Comparison of ENCODE assay signal across 16 cellular contexts in the genomic region with DNA sequence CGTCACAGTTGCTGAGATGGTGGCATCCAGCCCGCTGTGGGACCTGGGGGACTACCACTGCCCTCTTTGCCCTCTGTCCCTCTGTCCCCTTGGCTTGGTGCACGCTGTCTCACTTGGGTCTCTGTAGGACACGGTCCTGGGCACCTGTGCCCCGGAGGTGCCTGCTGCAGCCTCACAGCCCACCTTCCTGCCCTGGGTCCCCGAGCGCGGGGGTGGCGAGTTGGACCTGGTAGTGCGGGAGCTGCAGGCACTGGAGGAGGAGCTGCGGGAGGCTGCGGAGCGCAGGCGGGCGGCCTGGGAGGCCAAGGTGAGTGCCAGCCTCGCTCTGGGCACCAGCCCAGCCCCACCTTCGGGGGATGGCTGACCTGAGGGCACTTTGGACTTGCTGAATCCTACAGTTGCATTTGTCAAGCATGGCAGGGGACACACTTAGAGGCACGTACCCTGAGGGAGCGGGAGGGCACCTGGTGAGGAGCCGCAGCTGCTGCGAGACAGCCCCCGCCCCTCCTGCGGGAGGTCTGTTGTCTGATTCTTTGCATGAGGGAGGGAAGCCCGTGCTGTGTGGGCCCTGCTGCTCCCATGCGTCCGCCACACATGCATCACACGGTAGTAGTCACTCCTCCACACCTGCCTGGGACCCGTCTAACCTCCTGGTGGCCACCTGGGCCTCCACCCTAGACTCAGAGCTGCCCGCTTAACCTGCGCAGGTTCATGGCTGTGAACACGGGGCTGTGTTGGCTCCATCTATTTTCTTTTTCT. TPM values are rescaled to one million over a fixed set of nuclear protein-coding genes. Genes with fewer than 3 reads are reported as not detected.
DNase-seq lines count a peak whose midpoint lies in the region; ATAC-seq and TF ChIP-seq lines count a peak whose summit lies in the region.
"Had no signal": no experiment of that assay in that cellular context is flagged by ENCODE, and none has a peak within 500 bp of the region (broad histone marks: within the 10 kb centered on the region; RNA-seq: fewer than 3 reads in every experiment).

No MANE protein-coding gene starts in this region.

- TF ChIP-seq CTCF in psoas muscle (IDR thresholded peaks at IDR 0.05) (no peak), Calu3 (IDR thresholded peaks at IDR 0.05; ENCODE audit: unreplicated experiment) (no peak)

- H3K4me1 ChIP-seq in psoas muscle: peaks cover 13% of the 10 kb centered on the region

- no peak overlapping the region for H3K4me3 ChIP-seq in psoas muscle
- H3K4me3 ChIP-seq: GM23248 had no signal

- CTCF ChIA-PET in Calu3 (lab: Charles Lee): interaction anchor here (0.6 kb wide), 1 partner anchor 202 kb away, joined by 3 read pairs; no protein-coding TSS in a partner anchor

- H3K27me3 ChIP-seq in psoas muscle (ENCODE audit: insufficient read depth in 3 of 3, low read length in 2 of 3): no peaks in the 10 kb centered on the region

- intact Hi-C loops in activated CD4-positive, alpha-beta T cell treated with anti-CD3 and anti-CD28 coated beads, Interleukin-2, amount 10 ng/mL, durations not matched to agents 24 days and 14 days (cut with micrococcal nuclease): no loop called here
- intact Hi-C loops in left ventricle myocardium superior (cut with micrococcal nuclease) (no loop called here), psoas muscle (cut with DNase I) (loop anchor here in 1 of 2 donors (10.0 kb wide), 1 partner anchor 813 kb away; the partner anchor contains the start of gene INF2), Calu3 (cut with micrococcal nuclease; ENCODE audit: unreplicated experiment) (no loop called here)

- no peaks in the 10 kb centered on the region for H3K4me1 Mint-ChIP-seq in activated CD4-positive, alpha-beta T cell treated with anti-CD3 and anti-CD28 coated beads, Interleukin-2, amount 10 ng/mL, durations not matched to agents 24 days and 14 days
- no peaks in the 10 kb centered on the region for H3K4me1 Mint-ChIP-seq in Calu3 (ENCODE audit: low read depth, unreplicated experiment)
- H3K4me1 Mint-ChIP-seq: activated naive CD8-positive, alpha-beta T cell treated with anti-CD3 and anti-CD28 coated beads for 36 hours; mesothelial cell of epicardium had no signal

- H3K9me3 ChIP-seq in psoas muscle: no peaks in the 10 kb centered on the region

- no peaks in the 10 kb centered on the region for H3K36me3 ChIP-seq in psoas muscle (ENCODE audit: insufficient read depth in 1 of 2, low read depth in 1 of 2)

- BruUV-seq in Calu3 (replicated peaks; lab: Mats Ljungman, UMichigan): no TSS peak

- H3K9me3 Mint-ChIP-seq in activated CD4-positive, alpha-beta T cell treated with anti-CD3 and anti-CD28 coated beads, Interleukin-2, amount 10 ng/mL, durations not matched to agents 24 days and 14 days: no peaks in the 10 kb centered on the region
- H3K9me3 Mint-ChIP-seq in Calu3 (ENCODE audit: low read depth, unreplicated experiment): no peaks in the 10 kb centered on the region
- H3K9me3 Mint-ChIP-seq: activated naive CD8-positive, alpha-beta T cell treated with anti-CD3 and anti-CD28 coated beads for 36 hours; CD8-positive, alpha-beta memory T cell; mesothelial cell of epicardium had no signal

- H3K36me3 Mint-ChIP-seq in activated CD4-positive, alpha-beta T cell treated with anti-CD3 and anti-CD28 coated beads, Interleukin-2, amount 10 ng/mL, durations not matched to agents 24 days and 14 days (ENCODE audit: low read depth): peaks cover 1% of the 10 kb centered on the region
- peaks cover 35% of the 10 kb centered on the region for H3K36me3 Mint-ChIP-seq in Calu3 (ENCODE audit: insufficient read depth, unreplicated experiment)
- H3K36me3 Mint-ChIP-seq: activated naive CD8-positive, alpha-beta T cell treated with anti-CD3 and anti-CD28 coated beads for 36 hours; mesothelial cell of epicardium had no signal

- DNase-seq in activated CD4-positive, alpha-beta T cell treated with anti-CD3 and anti-CD28 coated beads, Interleukin-2, amount 50 U/mL, for 1 hour: peak; percentile 6
- DNase-seq in activated CD4-positive, alpha-beta T cell treated with anti-CD3 and anti-CD28 coated beads, Interleukin-2, amount 10 ng/mL, durations not matched to agents 24 days and 14 days: no peak
- DNase-seq in NCI-H345 treated with DMSO at 0.1 percent for 48 hours (lab: John Stamatoyannopoulos, UW; ENCODE audit: unreplicated experiment): peak; percentile 87
- peak; percentile 19 for DNase-seq in left ventricle myocardium superior
- peak; percentile 15 to 52 for DNase-seq in psoas muscle
- no peak for DNase-seq in ecto neural progenitor cell (ENCODE audit: low spot score)
- no peak for DNase-seq in Calu3
- DNase-seq: activated CD8-positive, alpha-beta memory T cell treated with anti-CD3 and anti-CD28 coated beads, Interleukin-2, amount 50 U/mL, for 4 hours; activated naive CD8-positive, alpha-beta T cell treated with anti-CD3 and anti-CD28 coated beads for 36 hours; foreskin melanocyte; GM23248; NCI-H187 treated with DMSO at 0.1 percent for 48 hours; SIG-M5 had no signal

- no peak overlapping the region for H3K4me3 Mint-ChIP-seq in activated CD4-positive, alpha-beta T cell treated with anti-CD3 and anti-CD28 coated beads, Interleukin-2, amount 10 ng/mL, durations not matched to agents 24 days and 14 days
- no peak overlapping the region for H3K4me3 Mint-ChIP-seq in Calu3 (ENCODE audit: low read depth, unreplicated experiment)
- H3K4me3 Mint-ChIP-seq: activated naive CD8-positive, alpha-beta T cell treated with anti-CD3 and anti-CD28 coated beads for 36 hours; mesothelial cell of epicardium had no signal

- no peak overlapping the region for H3K27ac ChIP-seq in psoas muscle
- H3K27ac ChIP-seq: GM23248 had no signal

- H3K27me3 Mint-ChIP-seq in activated CD4-positive, alpha-beta T cell treated with anti-CD3 and anti-CD28 coated beads, Interleukin-2, amount 10 ng/mL, durations not matched to agents 24 days and 14 days: no peaks in the 10 kb centered on the region
- peaks cover 9% of the 10 kb centered on the region for H3K27me3 Mint-ChIP-seq in Calu3 (ENCODE audit: unreplicated experiment)
- H3K27me3 Mint-ChIP-seq: activated naive CD8-positive, alpha-beta T cell treated with anti-CD3 and anti-CD28 coated beads for 36 hours had no signal

- no peak overlapping the region for H3K27ac Mint-ChIP-seq in activated CD4-positive, alpha-beta T cell treated with anti-CD3 and anti-CD28 coated beads, Interleukin-2, amount 10 ng/mL, durations not matched to agents 24 days and 14 days
- H3K27ac Mint-ChIP-seq in Calu3 (ENCODE audit: unreplicated experiment): no peak overlapping the region
- H3K27ac Mint-ChIP-seq: activated naive CD8-positive, alpha-beta T cell treated with anti-CD3 and anti-CD28 coated beads for 36 hours; mesothelial cell of epicardium had no signal

- WGBS in psoas muscle, 3 donors: 92 to 94% (median 92%) methylated on average over 30 to 31 of the region's 31 CpGs

- no peak for ATAC-seq in left ventricle myocardium superior
- no peak for ATAC-seq in psoas muscle
- ATAC-seq in HG03571 (IDR thresholded peaks at IDR 0.05; ENCODE audit: unreplicated experiment): no peak

RNA-seq across cellular contexts. Expression of gene TEDC1, which starts 6.8 kb away (rescaled TPM):
- total RNA-seq in activated CD4-positive, alpha-beta T cell treated with anti-CD3 and anti-CD28 coated beads, Interleukin-2, amount 10 ng/mL, durations not matched to agents 24 days and 14 days: 41.4 and 43.3 TPM in 2 replicates
- total RNA-seq in left ventricle myocardium superior: 5.1 TPM
- total RNA-seq in psoas muscle: 1 to 10 TPM in 3 of 4 donors, under 1 TPM in 1; 0.95 to 2.0 (median 1.2) TPM
- 1 to 10 TPM; 1.9 to 5.2 (median 2.3) TPM for polyA plus RNA-seq in psoas muscle
- 33.7 and 36.8 TPM in 2 replicates for total RNA-seq in Calu3 (2022)

RNA-seq across cellular contexts. Expression of gene CRIP1, which starts 11.2 kb away (rescaled TPM):
- 99.3 and 110 TPM in 2 replicates for total RNA-seq in activated CD4-positive, alpha-beta T cell treated with anti-CD3 and anti-CD28 coated beads, Interleukin-2, amount 10 ng/mL, durations not matched to agents 24 days and 14 days
- total RNA-seq in left ventricle myocardium superior: 59.4 TPM
- total RNA-seq in psoas muscle: 10 to 100 TPM; 11.5 to 24.9 (median 14.2) TPM
- 10 to 100 TPM; 17.5 to 27.2 (median 20.6) TPM for polyA plus RNA-seq in psoas muscle
- 7.1 and 13.2 TPM in 2 replicates for total RNA-seq in Calu3 (2022)

RNA-seq across cellular contexts. Expression of gene CRIP2, which starts 23.2 kb away (rescaled TPM):
- 0.37 and 0.43 TPM in 2 replicates for total RNA-seq in activated CD4-positive, alpha-beta T cell treated with anti-CD3 and anti-CD28 coated beads, Interleukin-2, amount 10 ng/mL, durations not matched to agents 24 days and 14 days
- total RNA-seq in left ventricle myocardium superior (1,036 TPM), psoas muscle (10 to 100 TPM; 23.1 to 46.5 (median 30.2) TPM), Calu3 (2022) (70.1 and 71.8 TPM in 2 replicates)
- polyA plus RNA-seq in psoas muscle: 10 to 100 TPM; 28.5 to 71.8 (median 47.3) TPM

RNA-seq across cellular contexts. Expression of gene TMEM121, which starts 28.5 kb away (rescaled TPM):
- 9.1 and 10.3 TPM in 2 replicates for total RNA-seq in activated CD4-positive, alpha-beta T cell treated with anti-CD3 and anti-CD28 coated beads, Interleukin-2, amount 10 ng/mL, durations not matched to agents 24 days and 14 days
- 4.0 TPM for total RNA-seq in left ventricle myocardium superior
- under 1 TPM; 0.23 to 0.60 (median 0.39) TPM for total RNA-seq in psoas muscle
- polyA plus RNA-seq in psoas muscle: under 1 TPM; 0.08 to 0.60 (median 0.17) TPM
- 0.38 and 0.42 TPM in 2 replicates for total RNA-seq in Calu3 (2022)

Comparison
In these comparisons a context has a peak if more than half of its experiments do, and no peak if none do; other contexts are left out.
1. DNase-seq: peak in activated CD4-positive, alpha-beta T cell treated with anti-CD3 and anti-CD28 coated beads, Interleukin-2, amount 50 U/mL, for 1 hour (single experiment), NCI-H345 treated with DMSO at 0.1 percent for 48 hours (single experiment), left ventricle myocardium superior (single experiment) and psoas muscle (2 of 2); none in activated CD4-positive, alpha-beta T cell treated with anti-CD3 and anti-CD28 coated beads, Interleukin-2, amount 10 ng/mL, durations not matched to agents 24 days and 14 days (single experiment), ecto neural progenitor cell (single experiment) and Calu3 (single experiment).
2. RNA of gene CRIP2, which starts 23.2 kb away (total RNA-seq): 1,036 TPM in left ventricle myocardium superior (single experiment), 70.1 to 71.8 TPM in Calu3 and 23.1 to 46.5 TPM in psoas muscle; 0.37 to 0.43 TPM in activated CD4-positive, alpha-beta T cell treated with anti-CD3 and anti-CD28 coated beads, Interleukin-2, amount 10 ng/mL, durations not matched to agents 24 days and 14 days; every median in the first group is over 10 times any median in the second.